In the genomic region with DNA sequence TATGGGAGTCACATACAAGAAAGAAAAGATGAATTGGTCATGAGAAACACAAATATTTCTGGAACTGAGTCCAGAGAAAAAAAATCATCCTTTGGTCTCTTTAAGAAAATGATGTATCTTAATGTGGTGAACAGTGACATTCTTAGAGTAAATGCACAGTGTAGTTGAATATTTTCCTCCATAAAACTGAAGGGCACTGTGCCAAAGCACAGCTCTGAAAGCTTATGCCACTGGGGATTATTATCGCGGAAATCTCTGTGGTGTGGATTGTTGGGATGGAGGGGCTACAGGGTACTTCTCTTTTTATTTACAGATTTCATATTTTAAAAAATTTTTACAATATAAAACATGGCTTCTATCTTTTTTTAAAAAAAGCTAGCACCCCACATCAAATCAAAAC, we compare ENCODE assay signal across 18 cellular contexts.
DNase-seq lines count a peak whose midpoint lies in the region; ATAC-seq and TF ChIP-seq lines count a peak whose summit lies in the region.
"Had no signal": no experiment of that assay in that cellular context is flagged by ENCODE, and none has a peak within 500 bp of the region (broad histone marks: within the 10 kb centered on the region; RNA-seq: fewer than 3 reads in every experiment).

No MANE protein-coding gene starts in this region.

- ATAC-seq in GM19397 (IDR thresholded peaks at IDR 0.05; ENCODE audit: unreplicated experiment) = no peak
- ATAC-seq: GM12878, HepG2 had no signal

- no peak overlapping the region for H2AFZ ChIP-seq in fibroblast of lung (ENCODE audit: low read length)

- H3K9me3 ChIP-seq in SJCRH30 (replicated peaks) (no peaks in the 10 kb centered on the region), fibroblast of lung (ENCODE audit: control insufficient read depth, insufficient read depth, low read depth, low read length) (no peaks in the 10 kb centered on the region)
- H3K9me3 ChIP-seq: BE2C had no signal

- no peak for TF ChIP-seq CTCF in fibroblast of lung (conservative IDR thresholded peaks at IDR 0.05 in 1 of 2, IDR thresholded peaks at IDR 0.05 in 1 of 2; ENCODE audit: low read depth in 1 of 2, low read length in 2 of 2)

- no peak overlapping the region for H3K9ac ChIP-seq in fibroblast of lung (ENCODE audit: insufficient read depth, low read length)

- H3K79me2 ChIP-seq in fibroblast of lung (ENCODE audit: control insufficient read depth, insufficient read depth, low read length) = no peaks in the 10 kb centered on the region

- no peak overlapping the region for H3K4me2 ChIP-seq in fibroblast of lung (ENCODE audit: extremely low read depth, insufficient read depth, low read length)

- H3K27me3 ChIP-seq in SJCRH30 (no peaks in the 10 kb centered on the region), fibroblast of lung (ENCODE audit: control insufficient read depth, insufficient read depth, low read length) (no peaks in the 10 kb centered on the region)
- H3K27me3 ChIP-seq: BE2C had no signal

- H3K36me3 ChIP-seq in SJCRH30 (no peaks in the 10 kb centered on the region), fibroblast of lung (ENCODE audit: control insufficient read depth, insufficient read depth, low read length) (no peaks in the 10 kb centered on the region)
- H3K36me3 ChIP-seq: BE2C had no signal

- peaks cover 5% of the 10 kb centered on the region for H3K4me1 ChIP-seq in SJCRH30
- no peaks in the 10 kb centered on the region for H3K4me1 ChIP-seq in fibroblast of lung (ENCODE audit: control insufficient read depth, extremely low read depth, insufficient read depth, low read length)
- H3K4me1 ChIP-seq: BE2C had no signal

- no peak overlapping the region for H3K27ac ChIP-seq in SJCRH30
- H3K27ac ChIP-seq in fibroblast of lung (ENCODE audit: insufficient read depth, low read length) = no peak overlapping the region

- H3K4me3 ChIP-seq in SJCRH30 (no peak overlapping the region), fibroblast of lung (replicated peaks in 1 of 4; ENCODE audit: control extremely low read depth in 1 of 4, insufficient read depth in 1 of 4, low read depth in 3 of 4, low read length in 4 of 4) (no peak overlapping the region)
- H3K4me3 ChIP-seq: GM12878 had no signal

- no peaks in the 10 kb centered on the region for H4K20me1 ChIP-seq in fibroblast of lung (ENCODE audit: control insufficient read depth, extremely low read depth, insufficient read depth, low read length)

- DNase-seq in HS-27A (ENCODE audit: low read depth) (peak; percentile 29), SJCRH30 (peak; percentile 11 to 55), fibroblast of lung (ENCODE audit: low read depth in 2 of 2) (peak; percentile 2 to 9), NCI-H2107 treated with DMSO at 0.1 percent for 48 hours (lab: John Stamatoyannopoulos, UW; ENCODE audit: unreplicated experiment) (no peak), NCI-H146 (lab: John Stamatoyannopoulos, UW) (no peak)
- DNase-seq: BE2C; CD4-positive, CD25-positive, alpha-beta regulatory T cell; CD8-positive, alpha-beta memory T cell; COR-L47; DMS 273 treated with DMSO at 0.1 percent for 48 hours; DMS53; DND-41; EL; GOT3; H9 had no signal

Comparison
In these comparisons a context has a peak if more than half of its experiments do, and no peak if none do; other contexts are left out.
1. DNase-seq: peak in HS-27A (single experiment), SJCRH30 (2 of 2) and fibroblast of lung (2 of 2); none in NCI-H2107 treated with DMSO at 0.1 percent for 48 hours (single experiment) and NCI-H146 (single experiment).